ENCODE assay signal across 12 cellular contexts in genomic region chr11:65298131-65298535, GRCh38. TPM values are rescaled to one million over a fixed set of nuclear protein-coding genes. Genes with fewer than 3 reads are reported as not detected.
DNase-seq lines count a peak whose midpoint lies in the region; ATAC-seq and TF ChIP-seq lines count a peak whose summit lies in the region.
"Had no signal": no experiment of that assay in that cellular context is flagged by ENCODE, and none has a peak within 500 bp of the region (broad histone marks: within the 10 kb centered on the region; RNA-seq: fewer than 3 reads in every experiment).

No MANE protein-coding gene starts in this region.

- 48 to 64% methylated on average over 2 to 8 of the region's 8 CpGs for WGBS in thyroid gland, 2 donors

- peak overlapping the region; percentile 82 for H3K27ac ChIP-seq in muscle layer of duodenum (ENCODE audit: low read length)
- H3K27ac ChIP-seq in thyroid gland, result peak overlapping the region; percentile 88 to 91 (median 89)

- TF ChIP-seq CTCF in astrocyte of the spinal cord (IDR thresholded peaks at IDR 0.05; ENCODE audit: low read depth, low read length) (no peak), thyroid gland (IDR thresholded peaks at IDR 0.05) (no peak)

- H3K9me3 ChIP-seq in muscle layer of duodenum (ENCODE audit: control insufficient read depth in 1 of 2, low read length in 2 of 2), result no peaks in the 10 kb centered on the region
- no peaks in the 10 kb centered on the region for H3K9me3 ChIP-seq in thyroid gland

- TF ChIP-seq POLR2A in thyroid gland (IDR thresholded peaks at IDR 0.05), result no peak

- in situ Hi-C loops in astrocyte of the spinal cord (cut with HindIII; ENCODE audit: low sequenced_read_pairs), result no loop called here

- no peaks in the 10 kb centered on the region for H3K27me3 ChIP-seq in muscle layer of duodenum (ENCODE audit: low read depth, low read length)
- no peaks in the 10 kb centered on the region for H3K27me3 ChIP-seq in thyroid gland

- intact Hi-C loops in thyroid gland (cut with DNase I), result no loop called here

- DNase-seq in astrocyte of the spinal cord (ENCODE audit: low read depth, low spot score), result peak; percentile 51
- DNase-seq in globus pallidus (ENCODE audit: low spot score), result peak; percentile 80
- peak in 1 of 2 donors; percentile 59 for DNase-seq in thyroid gland
- DNase-seq in GM19238 (ENCODE audit: insufficient read length, low spot score), result no peak
- DNase-seq in activated naive CD4-positive, alpha-beta T cell treated with Interleukin-2 at 50 U/mL for 16 hours, result no peak
- no peak for DNase-seq in NCI-H2081 (lab: John Stamatoyannopoulos, UW)
- DNase-seq: activated CD4-positive, alpha-beta T cell treated with anti-CD3 and anti-CD28 coated beads, Interleukin-2, amount 50 U/mL, for 48 hours; activated naive CD8-positive, alpha-beta T cell treated with anti-CD3 and anti-CD28 coated beads, Interleukin-2, amount 50 U/mL, for 24 hours; NCI-H2171; stimulated activated naive CD8-positive, alpha-beta T cell treated with anti-CD3 and anti-CD28 coated beads, Interleukin-15, Interleukin-2, amounts not matched to agents 100 U/mL and 50 U/mL, for 24 hours had no signal

- H3K4me1 ChIP-seq in muscle layer of duodenum (ENCODE audit: control insufficient read depth in 1 of 2, insufficient read depth in 2 of 2, low read length in 2 of 2) (peaks cover 19 to 51% of the 10 kb centered on the region in 2 donors), thyroid gland (peaks cover 54 to 74% of the 10 kb centered on the region in 2 donors)

- no peak for ATAC-seq in GM21723 (IDR thresholded peaks at IDR 0.05; ENCODE audit: unreplicated experiment)
- ATAC-seq: activated naive CD8-positive, alpha-beta T cell treated with anti-CD3 and anti-CD28 coated beads, Interleukin-2, amount 50 U/mL, for 24 hours; stimulated activated naive CD8-positive, alpha-beta T cell treated with anti-CD3 and anti-CD28 coated beads, Interleukin-15, Interleukin-2, amounts not matched to agents 100 U/mL and 50 U/mL, for 24 hours had no signal

- H3K4me3 ChIP-seq in astrocyte of the spinal cord (ENCODE audit: low read depth, low read length), result no peak overlapping the region
- H3K4me3 ChIP-seq in muscle layer of duodenum (ENCODE audit: low read depth in 1 of 2, low read length in 2 of 2), result peak overlapping the region in 1 of 2 donors; percentile 2
- H3K4me3 ChIP-seq in thyroid gland (replicated peaks in 1 of 3), result no peak overlapping the region

- H3K36me3 ChIP-seq in muscle layer of duodenum (ENCODE audit: control insufficient read depth in 1 of 2, insufficient read depth in 2 of 2, low read length in 2 of 2) (peaks cover 0 to 11% of the 10 kb centered on the region in 2 donors), thyroid gland (no peaks in the 10 kb centered on the region)

RNA-seq across cellular contexts. Expression of gene CDC42EP2, which starts 16.5 kb away (rescaled TPM):
- total RNA-seq in thyroid gland, result 10 to 100 TPM; 20.6 to 35.7 (median 25.2) TPM

RNA-seq across cellular contexts. Expression of gene DPF2, which starts 35.5 kb away (rescaled TPM):
- 10 to 100 TPM; 45.0 to 52.7 (median 48.0) TPM for total RNA-seq in thyroid gland

RNA-seq across cellular contexts. Expression of gene POLA2, which starts 36.4 kb away (rescaled TPM):
- 10 to 100 TPM in 2 of 4 donors, 1 to 10 TPM in 2; 7.6 to 11.3 (median 10.4) TPM for total RNA-seq in thyroid gland

RNA-seq across cellular contexts. Expression of gene TIGD3, which starts 56.4 kb away (rescaled TPM):
- under 1 TPM in 1 of 4 donors, not detected in 3; 0.34 TPM for total RNA-seq in thyroid gland

Comparison
In these comparisons a context has a peak if more than half of its experiments do, and no peak if none do; other contexts are left out.
1. DNase-seq: peak in astrocyte of the spinal cord (single experiment) and globus pallidus (single experiment); none in GM19238 (single experiment), activated naive CD4-positive, alpha-beta T cell treated with Interleukin-2 at 50 U/mL for 16 hours (single experiment) and NCI-H2081 (0 of 2).